ENCODE assay signal across 1 cellular context in the genomic region with DNA sequence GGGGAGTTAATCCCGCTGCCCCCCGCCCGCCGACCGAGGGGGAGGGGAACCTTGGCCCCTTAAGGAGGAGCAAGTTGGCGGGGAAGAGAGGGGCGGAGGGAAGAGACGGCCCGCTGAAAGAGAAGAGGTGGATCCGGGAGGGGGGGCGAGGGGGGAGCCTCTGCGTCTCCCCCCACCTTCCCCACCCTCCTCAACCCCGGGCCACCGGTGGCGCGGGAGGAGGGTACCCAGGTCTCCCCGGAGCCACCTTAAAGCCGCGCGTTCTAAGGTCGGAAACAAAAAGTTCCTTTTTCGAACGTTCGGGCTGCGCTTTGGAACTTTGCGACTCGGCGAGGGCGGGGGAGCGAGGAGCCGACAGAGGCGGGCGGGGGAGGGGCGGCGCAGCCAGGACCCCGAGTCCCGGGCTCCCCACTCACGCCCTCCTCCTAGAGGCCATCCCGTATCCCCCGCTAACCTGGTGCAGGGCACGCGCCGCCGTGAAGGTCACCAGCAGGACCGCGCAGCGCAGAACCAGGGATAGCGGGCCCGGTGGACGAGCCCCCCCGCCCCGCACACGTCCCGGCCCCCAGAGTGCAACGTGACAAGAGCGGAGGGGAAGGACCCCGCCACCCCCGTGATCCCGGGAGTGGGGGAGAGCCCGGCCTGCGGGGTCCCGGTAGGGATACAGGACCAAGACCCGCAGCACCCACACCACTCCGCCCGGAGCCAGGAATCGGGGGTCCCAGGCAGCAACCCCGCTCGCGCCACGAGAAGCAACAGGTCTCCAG.
TF ChIP-seq lines count a peak whose summit lies in the region.

No MANE protein-coding gene starts in this region.

TF ChIP-seq in GM12878, 131 proteins besides CTCF, POLR2A, EP300 and RAD21 (continued from another document):
- TF ChIP-seq, protein P1, sequence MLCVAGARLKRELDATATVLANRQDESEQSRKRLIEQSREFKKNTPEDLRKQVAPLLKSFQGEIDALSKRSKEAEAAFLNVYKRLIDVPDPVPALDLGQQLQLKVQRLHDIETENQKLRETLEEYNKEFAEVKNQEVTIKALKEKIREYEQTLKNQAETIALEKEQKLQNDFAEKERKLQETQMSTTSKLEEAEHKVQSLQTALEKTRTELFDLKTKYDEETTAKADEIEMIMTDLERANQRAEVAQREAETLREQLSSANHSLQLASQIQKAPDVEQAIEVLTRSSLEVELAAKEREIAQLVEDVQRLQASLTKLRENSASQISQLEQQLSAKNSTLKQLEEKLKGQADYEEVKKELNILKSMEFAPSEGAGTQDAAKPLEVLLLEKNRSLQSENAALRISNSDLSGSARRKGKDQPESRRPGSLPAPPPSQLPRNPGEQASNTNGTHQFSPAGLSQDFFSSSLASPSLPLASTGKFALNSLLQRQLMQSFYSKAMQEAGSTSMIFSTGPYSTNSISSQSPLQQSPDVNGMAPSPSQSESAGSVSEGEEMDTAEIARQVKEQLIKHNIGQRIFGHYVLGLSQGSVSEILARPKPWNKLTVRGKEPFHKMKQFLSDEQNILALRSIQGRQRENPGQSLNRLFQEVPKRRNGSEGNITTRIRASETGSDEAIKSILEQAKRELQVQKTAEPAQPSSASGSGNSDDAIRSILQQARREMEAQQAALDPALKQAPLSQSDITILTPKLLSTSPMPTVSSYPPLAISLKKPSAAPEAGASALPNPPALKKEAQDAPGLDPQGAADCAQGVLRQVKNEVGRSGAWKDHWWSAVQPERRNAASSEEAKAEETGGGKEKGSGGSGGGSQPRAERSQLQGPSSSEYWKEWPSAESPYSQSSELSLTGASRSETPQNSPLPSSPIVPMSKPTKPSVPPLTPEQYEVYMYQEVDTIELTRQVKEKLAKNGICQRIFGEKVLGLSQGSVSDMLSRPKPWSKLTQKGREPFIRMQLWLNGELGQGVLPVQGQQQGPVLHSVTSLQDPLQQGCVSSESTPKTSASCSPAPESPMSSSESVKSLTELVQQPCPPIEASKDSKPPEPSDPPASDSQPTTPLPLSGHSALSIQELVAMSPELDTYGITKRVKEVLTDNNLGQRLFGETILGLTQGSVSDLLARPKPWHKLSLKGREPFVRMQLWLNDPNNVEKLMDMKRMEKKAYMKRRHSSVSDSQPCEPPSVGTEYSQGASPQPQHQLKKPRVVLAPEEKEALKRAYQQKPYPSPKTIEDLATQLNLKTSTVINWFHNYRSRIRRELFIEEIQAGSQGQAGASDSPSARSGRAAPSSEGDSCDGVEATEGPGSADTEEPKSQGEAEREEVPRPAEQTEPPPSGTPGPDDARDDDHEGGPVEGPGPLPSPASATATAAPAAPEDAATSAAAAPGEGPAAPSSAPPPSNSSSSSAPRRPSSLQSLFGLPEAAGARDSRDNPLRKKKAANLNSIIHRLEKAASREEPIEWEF (IDR thresholded peaks at IDR 0.05; ENCODE audit: insufficient replicate concordance, low read depth, low read length) = no peak
- TF ChIP-seq SIX5 (IDR thresholded peaks at IDR 0.05; ENCODE audit: low read depth, low read length, severe bottlenecking) (no peak), YBX1 (IDR thresholded peaks at IDR 0.05) (no peak), MTA3 (IDR thresholded peaks at IDR 0.05; ENCODE audit: borderline replicate concordance, low read length) (no peak), NRF1 (conservative IDR thresholded peaks at IDR 0.05; ENCODE audit: low read depth, low read length) (no peak), BHLHE40 (IDR thresholded peaks at IDR 0.05; ENCODE audit: borderline replicate concordance in 1 of 2, low read depth in 2 of 2, low read length in 1 of 2) (peak in 1 of 2 experiments; percentile 20; a peak in 2 of 4 replicates), SRF (IDR thresholded peaks at IDR 0.05; ENCODE audit: low read depth in 2 of 2, low read length in 2 of 2) (no peak)
- TF ChIP-seq, protein P2, sequence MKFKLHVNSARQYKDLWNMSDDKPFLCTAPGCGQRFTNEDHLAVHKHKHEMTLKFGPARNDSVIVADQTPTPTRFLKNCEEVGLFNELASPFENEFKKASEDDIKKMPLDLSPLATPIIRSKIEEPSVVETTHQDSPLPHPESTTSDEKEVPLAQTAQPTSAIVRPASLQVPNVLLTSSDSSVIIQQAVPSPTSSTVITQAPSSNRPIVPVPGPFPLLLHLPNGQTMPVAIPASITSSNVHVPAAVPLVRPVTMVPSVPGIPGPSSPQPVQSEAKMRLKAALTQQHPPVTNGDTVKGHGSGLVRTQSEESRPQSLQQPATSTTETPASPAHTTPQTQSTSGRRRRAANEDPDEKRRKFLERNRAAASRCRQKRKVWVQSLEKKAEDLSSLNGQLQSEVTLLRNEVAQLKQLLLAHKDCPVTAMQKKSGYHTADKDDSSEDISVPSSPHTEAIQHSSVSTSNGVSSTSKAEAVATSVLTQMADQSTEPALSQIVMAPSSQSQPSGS (IDR thresholded peaks at IDR 0.05; ENCODE audit: low read length) = no peak
- TF ChIP-seq, protein P3, sequence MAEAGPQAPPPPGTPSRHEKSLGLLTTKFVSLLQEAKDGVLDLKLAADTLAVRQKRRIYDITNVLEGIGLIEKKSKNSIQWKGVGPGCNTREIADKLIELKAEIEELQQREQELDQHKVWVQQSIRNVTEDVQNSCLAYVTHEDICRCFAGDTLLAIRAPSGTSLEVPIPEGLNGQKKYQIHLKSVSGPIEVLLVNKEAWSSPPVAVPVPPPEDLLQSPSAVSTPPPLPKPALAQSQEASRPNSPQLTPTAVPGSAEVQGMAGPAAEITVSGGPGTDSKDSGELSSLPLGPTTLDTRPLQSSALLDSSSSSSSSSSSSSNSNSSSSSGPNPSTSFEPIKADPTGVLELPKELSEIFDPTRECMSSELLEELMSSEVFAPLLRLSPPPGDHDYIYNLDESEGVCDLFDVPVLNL (IDR thresholded peaks at IDR 0.05; ENCODE audit: low read depth, low read length) = no peak
- TF ChIP-seq, protein P4, sequence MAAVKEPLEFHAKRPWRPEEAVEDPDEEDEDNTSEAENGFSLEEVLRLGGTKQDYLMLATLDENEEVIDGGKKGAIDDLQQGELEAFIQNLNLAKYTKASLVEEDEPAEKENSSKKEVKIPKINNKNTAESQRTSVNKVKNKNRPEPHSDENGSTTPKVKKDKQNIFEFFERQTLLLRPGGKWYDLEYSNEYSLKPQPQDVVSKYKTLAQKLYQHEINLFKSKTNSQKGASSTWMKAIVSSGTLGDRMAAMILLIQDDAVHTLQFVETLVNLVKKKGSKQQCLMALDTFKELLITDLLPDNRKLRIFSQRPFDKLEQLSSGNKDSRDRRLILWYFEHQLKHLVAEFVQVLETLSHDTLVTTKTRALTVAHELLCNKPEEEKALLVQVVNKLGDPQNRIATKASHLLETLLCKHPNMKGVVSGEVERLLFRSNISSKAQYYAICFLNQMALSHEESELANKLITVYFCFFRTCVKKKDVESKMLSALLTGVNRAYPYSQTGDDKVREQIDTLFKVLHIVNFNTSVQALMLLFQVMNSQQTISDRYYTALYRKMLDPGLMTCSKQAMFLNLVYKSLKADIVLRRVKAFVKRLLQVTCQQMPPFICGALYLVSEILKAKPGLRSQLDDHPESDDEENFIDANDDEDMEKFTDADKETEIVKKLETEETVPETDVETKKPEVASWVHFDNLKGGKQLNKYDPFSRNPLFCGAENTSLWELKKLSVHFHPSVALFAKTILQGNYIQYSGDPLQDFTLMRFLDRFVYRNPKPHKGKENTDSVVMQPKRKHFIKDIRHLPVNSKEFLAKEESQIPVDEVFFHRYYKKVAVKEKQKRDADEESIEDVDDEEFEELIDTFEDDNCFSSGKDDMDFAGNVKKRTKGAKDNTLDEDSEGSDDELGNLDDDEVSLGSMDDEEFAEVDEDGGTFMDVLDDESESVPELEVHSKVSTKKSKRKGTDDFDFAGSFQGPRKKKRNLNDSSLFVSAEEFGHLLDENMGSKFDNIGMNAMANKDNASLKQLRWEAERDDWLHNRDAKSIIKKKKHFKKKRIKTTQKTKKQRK (IDR thresholded peaks at IDR 0.05; ENCODE audit: low read depth, low read length) = no peak
- TF ChIP-seq, protein P5, sequence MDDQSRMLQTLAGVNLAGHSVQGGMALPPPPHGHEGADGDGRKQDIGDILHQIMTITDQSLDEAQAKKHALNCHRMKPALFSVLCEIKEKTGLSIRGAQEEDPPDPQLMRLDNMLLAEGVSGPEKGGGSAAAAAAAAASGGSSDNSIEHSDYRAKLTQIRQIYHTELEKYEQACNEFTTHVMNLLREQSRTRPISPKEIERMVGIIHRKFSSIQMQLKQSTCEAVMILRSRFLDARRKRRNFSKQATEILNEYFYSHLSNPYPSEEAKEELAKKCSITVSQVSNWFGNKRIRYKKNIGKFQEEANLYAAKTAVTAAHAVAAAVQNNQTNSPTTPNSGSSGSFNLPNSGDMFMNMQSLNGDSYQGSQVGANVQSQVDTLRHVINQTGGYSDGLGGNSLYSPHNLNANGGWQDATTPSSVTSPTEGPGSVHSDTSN (IDR thresholded peaks at IDR 0.05; ENCODE audit: insufficient replicate concordance, low read depth, low read length) = no peak
